ENCODE assay signal across 8 cellular contexts in the genomic region with DNA sequence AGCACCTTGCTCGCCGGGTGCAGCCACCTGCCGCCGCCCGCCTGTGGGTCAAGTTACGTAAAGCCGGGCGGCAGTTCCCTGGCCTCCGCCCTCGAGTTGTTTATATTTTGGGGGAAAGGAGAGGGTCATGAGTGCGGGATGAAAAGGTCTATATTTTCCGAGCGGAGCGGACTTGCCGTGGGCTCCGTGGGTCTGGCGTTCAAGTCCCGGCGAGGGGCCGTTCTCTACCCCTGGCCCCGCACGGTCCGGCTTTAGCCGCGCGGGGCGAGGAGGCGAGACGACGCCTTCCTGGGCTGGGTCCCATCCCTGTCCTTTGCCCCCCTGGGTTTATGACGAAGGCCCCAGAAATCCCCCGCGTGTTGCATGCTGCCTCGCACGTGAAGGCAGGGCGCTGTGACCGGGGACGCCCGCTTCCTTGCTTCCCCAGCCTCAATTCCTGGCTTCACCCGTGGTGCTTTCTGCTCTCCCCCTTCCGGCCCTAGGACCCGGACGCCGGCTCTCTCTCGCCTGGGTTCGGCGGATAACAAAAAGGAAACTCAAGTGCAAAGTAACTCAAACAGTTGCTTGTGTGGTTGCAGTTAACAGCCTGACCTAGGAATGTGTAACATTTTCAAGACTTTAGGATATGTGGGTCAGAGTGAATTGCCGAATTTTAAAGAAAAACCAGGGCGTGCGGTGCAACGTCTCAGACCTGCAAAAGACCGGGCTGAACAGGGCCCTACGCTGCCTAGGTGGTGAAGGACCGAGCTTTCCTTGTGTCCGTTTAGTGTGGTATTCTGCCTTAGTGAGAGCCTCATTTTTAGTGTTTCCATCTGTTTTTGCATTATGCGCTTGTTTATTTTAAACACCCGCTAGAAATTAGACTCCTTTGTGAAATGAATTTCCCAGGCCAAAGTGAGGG. TPM values are rescaled to one million over a fixed set of nuclear protein-coding genes. Genes with fewer than 3 reads are reported as not detected.
DNase-seq lines count a peak whose midpoint lies in the region; ATAC-seq, FAIRE-seq and TF ChIP-seq lines count a peak whose summit lies in the region.

No MANE protein-coding gene starts in this region.

- peak overlapping the region; percentile 68; the same call in 1 of the 2 replicates for H3K27ac ChIP-seq in MM.1S (ENCODE audit: low read length)

- no peaks in the 10 kb centered on the region for H3K9me3 ChIP-seq in MM.1S (replicated peaks; ENCODE audit: insufficient read depth, low read length)

- peak; percentile 65 for ATAC-seq in left lobe of liver

- no peak for TF ChIP-seq POLR2A in H54 (IDR thresholded peaks at IDR 0.05; ENCODE audit: low read depth, low read length)

- H3K4me1 ChIP-seq in MM.1S (ENCODE audit: low read length): peaks cover 7% of the 10 kb centered on the region

- DNase-seq in DMS53 treated with DMSO at 0.1 percent for 48 hours (lab: John Stamatoyannopoulos, UW; ENCODE audit: unreplicated experiment) (peak; percentile 7), H54 (ENCODE audit: insufficient read length, low spot score) (peak; percentile 48), MM.1S (peak; percentile 51), choroid plexus epithelial cell (ENCODE audit: low read depth) (peak; percentile 31), left lobe of liver (ENCODE audit: low spot score) (peak; percentile 74), DMS79 (lab: John Stamatoyannopoulos, UW) (no peak)
- peak; percentile 30 to 35 for DNase-seq in activated CD4-positive, alpha-beta T cell treated with anti-CD3 and anti-CD28 coated beads for 24 hours (ENCODE audit: low read depth in 2 of 2)
- DNase-seq in stimulated activated CD4-positive, alpha-beta T cell treated with anti-CD3 and anti-CD28 coated beads, Interleukin-4, amount 100 ng/mL, for 1 hour: peak; percentile 50

- peak overlapping the region; percentile 84 for H3K9ac ChIP-seq in MM.1S (ENCODE audit: low read length)

- TF ChIP-seq CTCF in MM.1S (IDR thresholded peaks at IDR 0.05; ENCODE audit: low read length): no peak
- TF ChIP-seq CTCF in choroid plexus epithelial cell (conservative IDR thresholded peaks at IDR 0.05; ENCODE audit: low read depth, low read length): no peak

- peak overlapping the region; percentile 82 for H2AFZ ChIP-seq in MM.1S (ENCODE audit: low read length)

- no peaks in the 10 kb centered on the region for H3K36me3 ChIP-seq in MM.1S (replicated peaks; ENCODE audit: insufficient read depth, low read length)

- peaks cover 29% of the 10 kb centered on the region for H3F3A ChIP-seq in MM.1S (ENCODE audit: insufficient read depth, low read length)

- H4K20me1 ChIP-seq in MM.1S (ENCODE audit: insufficient read depth, low read length): no peaks in the 10 kb centered on the region

- peak overlapping the region; percentile 80 for H3K4me2 ChIP-seq in MM.1S (ENCODE audit: low read depth, low read length)

- peaks cover 55% of the 10 kb centered on the region for H3K79me2 ChIP-seq in MM.1S (ENCODE audit: low read length)

- no peaks in the 10 kb centered on the region for H3K27me3 ChIP-seq in MM.1S (replicated peaks; ENCODE audit: insufficient read depth, low read length)

- H3K9me2 ChIP-seq in MM.1S (replicated peaks; ENCODE audit: insufficient read depth, low read length): no peaks in the 10 kb centered on the region

- FAIRE-seq in H54 (lab: Jason Lieb, UNC): peak; percentile 33

- peak overlapping the region; percentile 86 for H3K4me3 ChIP-seq in MM.1S (ENCODE audit: low read length)
- peak overlapping the region; percentile 95 for H3K4me3 ChIP-seq in choroid plexus epithelial cell (ENCODE audit: low read depth, low read length)

RNA-seq across cellular contexts. Expression of gene VPS13A, which starts 0.8 kb away (rescaled TPM):
- total RNA-seq in left lobe of liver: 13.9 TPM
